18 cellular contexts compared by ENCODE assay signal in the genomic region with DNA sequence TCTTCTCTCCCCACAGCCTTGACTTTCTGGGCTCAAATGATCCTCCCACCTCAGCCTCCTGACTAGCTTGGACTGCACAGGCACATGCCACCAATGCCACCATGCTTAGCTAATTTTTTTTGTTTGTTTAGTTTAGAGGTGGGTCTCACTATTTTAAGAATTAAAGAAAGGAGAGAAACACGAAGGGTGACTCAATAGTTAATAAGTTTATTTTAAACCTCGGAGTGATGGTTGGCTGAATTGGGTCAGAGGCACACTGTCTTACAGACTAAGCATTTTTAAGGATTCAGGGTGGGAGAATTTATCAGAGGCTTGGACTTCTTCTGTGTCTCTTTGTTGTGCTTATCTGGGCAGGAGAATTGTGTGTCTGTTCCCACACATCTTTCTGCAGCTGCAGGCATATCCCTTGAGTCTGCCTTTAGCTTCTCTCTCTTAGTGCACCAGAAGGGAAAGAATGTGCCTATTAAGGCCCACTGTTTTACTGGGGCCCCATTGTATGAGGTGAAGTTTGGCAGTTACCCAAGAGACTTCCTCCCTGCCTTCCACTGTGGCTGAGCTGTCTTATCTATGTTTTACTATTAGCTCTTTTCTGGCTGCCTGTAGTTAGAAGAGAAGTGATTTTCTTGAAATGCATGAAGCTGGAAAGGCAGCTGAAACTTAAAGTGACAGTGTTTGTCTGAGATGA.
DNase-seq lines count a peak whose midpoint lies in the region; ATAC-seq and TF ChIP-seq lines count a peak whose summit lies in the region.
"Had no signal": no experiment of that assay in that cellular context is flagged by ENCODE, and none has a peak within 500 bp of the region (broad histone marks: within the 10 kb centered on the region; RNA-seq: fewer than 3 reads in every experiment).

No MANE protein-coding gene starts in this region.

- TF ChIP-seq POLR2A in right lobe of liver (IDR thresholded peaks at IDR 0.05), result no peak

- no peaks in the 10 kb centered on the region for H3K36me3 ChIP-seq in DND-41 (ENCODE audit: insufficient read depth, low read length)
- H3K36me3 ChIP-seq in right lobe of liver, result no peaks in the 10 kb centered on the region

- no peaks in the 10 kb centered on the region for H3K79me2 ChIP-seq in DND-41 (ENCODE audit: insufficient read depth, low read length)

- TF ChIP-seq CTCF in DND-41 (IDR thresholded peaks at IDR 0.05; ENCODE audit: borderline replicate concordance, extremely low read depth, low read length, poor library complexity, severe bottlenecking), result no peak
- TF ChIP-seq CTCF in right lobe of liver (IDR thresholded peaks at IDR 0.05), result no peak

- H3K9ac ChIP-seq in DND-41 (ENCODE audit: low read depth, low read length), result peak overlapping the region; percentile 32; the same call in 1 of the 2 replicates
- H3K9ac ChIP-seq: SK-N-SH had no signal

- H3K4me3 ChIP-seq in DND-41 (ENCODE audit: low read depth in 1 of 2, low read length in 2 of 2) (no peak overlapping the region), right lobe of liver (no peak overlapping the region)

- WGBS in right lobe of liver (ENCODE audit: insufficient coverage, low coverage, low lambda C conversion rate, missing lambda C conversion rate), result 18% methylated on average over 2 of the region's 2 CpGs

- in situ Hi-C loops in SK-MEL-5 (cut with HindIII; ENCODE audit: low pct_unique_long_range_greater_than_20kb, low sequenced_read_pairs), result no loop called here

- H3K4me1 ChIP-seq in DND-41 (ENCODE audit: insufficient read depth, low read length) (peaks cover 50% of the 10 kb centered on the region), right lobe of liver (no peaks in the 10 kb centered on the region)
- H3K4me1 ChIP-seq: Caco-2 had no signal

- peak overlapping the region; percentile 70 for H3K27ac ChIP-seq in DND-41 (ENCODE audit: low read length)
- no peak overlapping the region for H3K27ac ChIP-seq in right lobe of liver

- intact Hi-C loops in sciatic nerve (cut with DNase I), result no loop called here
- intact Hi-C loops in right lobe of liver (cut with DNase I), result no loop called here

- no peak overlapping the region for H2AFZ ChIP-seq in DND-41 (ENCODE audit: low read depth, low read length)

- H3K4me2 ChIP-seq in DND-41 (ENCODE audit: insufficient read depth, low read length), result peak overlapping the region; percentile 26; the same call in 1 of the 2 replicates
- H3K4me2 ChIP-seq: SK-N-SH had no signal

- DNase-seq in DND-41 (peak; percentile 62), Kasumi-1 (lab: John Stamatoyannopoulos, UW) (peak; percentile 67), SK-MEL-5 (ENCODE audit: low read depth, low spot score) (peak; percentile 65), sciatic nerve (ENCODE audit: low spot score) (no peak), right lobe of liver (no peak)
- DNase-seq: AML-193; Caco-2; CD4-positive, CD25-positive, alpha-beta regulatory T cell; H9; NCI-H1694 treated with DMSO at 0.1 percent for 48 hours; NCI-H2107; NCI-H2227 treated with DMSO at 0.1 percent for 48 hours; NCI-H524; NCI-H82; SHP77; SK-N-SH had no signal

- ATAC-seq in DND-41 (ENCODE audit: insufficient read depth, low read depth) (peak; percentile 88), sciatic nerve (peak; percentile 24), right lobe of liver (no peak), GM21423 (IDR thresholded peaks at IDR 0.05; ENCODE audit: unreplicated experiment) (no peak), HG02973 (IDR thresholded peaks at IDR 0.05; ENCODE audit: unreplicated experiment) (no peak)

- H3K27me3 ChIP-seq in DND-41 (ENCODE audit: insufficient read depth, low read length, poor library complexity) (no peaks in the 10 kb centered on the region), right lobe of liver (no peaks in the 10 kb centered on the region)

- H3K9me3 ChIP-seq in DND-41 (ENCODE audit: insufficient read depth, low read length, severe bottlenecking) (no peaks in the 10 kb centered on the region), right lobe of liver (no peaks in the 10 kb centered on the region)
- H3K9me3 ChIP-seq: Caco-2, SK-N-SH had no signal

- H4K20me1 ChIP-seq in DND-41 (ENCODE audit: insufficient read depth, low read length), result no peaks in the 10 kb centered on the region

Comparison
In these comparisons a context has a peak if more than half of its experiments do, and no peak if none do; other contexts are left out.
1. ATAC-seq: peak in DND-41 (single experiment) and sciatic nerve (single experiment); none in right lobe of liver (0 of 4), GM21423 (single experiment) and HG02973 (single experiment).
2. DNase-seq: peak in DND-41 (single experiment), Kasumi-1 (2 of 2) and SK-MEL-5 (single experiment); none in sciatic nerve (single experiment) and right lobe of liver (0 of 3).